Comparison of ENCODE assay signal across 15 cellular contexts in the genomic region with DNA sequence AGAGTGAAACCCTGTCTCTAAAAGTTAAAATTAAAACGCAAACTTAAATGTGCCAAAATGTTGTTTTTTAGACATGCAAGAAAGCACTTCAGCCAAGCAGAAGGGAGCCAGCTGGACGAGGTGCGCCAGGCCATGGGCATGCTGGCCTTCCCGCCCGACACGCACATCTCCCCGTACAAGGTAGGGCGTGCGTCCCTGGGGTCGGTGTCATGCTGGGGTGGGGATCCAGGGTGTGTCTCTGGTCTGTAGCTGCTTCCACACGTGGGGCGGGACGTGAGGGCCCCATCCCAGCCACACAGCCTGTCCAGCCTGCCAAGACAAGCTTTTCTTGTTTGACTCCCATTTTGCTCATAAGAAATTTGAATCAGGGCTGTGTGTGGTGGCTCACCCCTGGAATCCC.
"Had no signal": no experiment of that assay in that cellular context is flagged by ENCODE, and none has a peak within 500 bp of the region (broad histone marks: within the 10 kb centered on the region; RNA-seq: fewer than 3 reads in every experiment).

No MANE protein-coding gene starts in this region.

- H3K4me3 ChIP-seq: left lung, thoracic aorta had no signal

- DNase-seq: activated CD4-positive, alpha-beta T cell treated with anti-CD3 and anti-CD28 coated beads for 1 hour; activated CD4-positive, alpha-beta T cell treated with anti-CD3 and anti-CD28 coated beads, Interleukin-2, amount 50 U/mL, for 48 hours; activated gamma-delta T cell treated with Interleukin-2 at 50 U/mL for 16 hours; activated naive CD8-positive, alpha-beta T cell treated with anti-CD3 and anti-CD28 coated beads for 36 hours; amniotic stem cell; mammary epithelial cell; midbrain; stimulated activated CD4-positive, alpha-beta T cell treated with anti-CD3 and anti-CD28 coated beads, Interleukin-15, amount 100 ng/mL, for 24 hours; stimulated activated CD4-positive, alpha-beta T cell treated with anti-CD3 and anti-CD28 coated beads, Interleukin-4, amount 100 ng/mL, for 1 hour; WERI-Rb-1 had no signal

- H3K4me1 Mint-ChIP-seq: nephron had no signal

- H3K27ac Mint-ChIP-seq: activated naive CD8-positive, alpha-beta T cell treated with anti-CD3 and anti-CD28 coated beads for 36 hours; nephron had no signal

- ATAC-seq: left lung; stimulated activated effector memory CD8-positive, alpha-beta T cell treated with anti-CD3 and anti-CD28 coated beads, Interleukin-12 subunit alpha, Interleukin-12 subunit beta, amount 100 ng/mL, for 72 hours had no signal

- H3K27ac ChIP-seq: left lung, WERI-Rb-1 had no signal

- H3K27me3 Mint-ChIP-seq: activated naive CD8-positive, alpha-beta T cell treated with anti-CD3 and anti-CD28 coated beads for 36 hours; progenitor cell of endocrine pancreas had no signal

- H3K4me3 Mint-ChIP-seq: activated naive CD8-positive, alpha-beta T cell treated with anti-CD3 and anti-CD28 coated beads for 36 hours; nephron had no signal

- H3K27me3 ChIP-seq: left lung had no signal

- H3K9me3 ChIP-seq: thoracic aorta had no signal

- H3K9me3 Mint-ChIP-seq: nephron had no signal

- H3K4me1 ChIP-seq: left lung had no signal
